17 cellular contexts compared by ENCODE assay signal in genomic region chr6:168129292-168130167, GRCh38. TPM values are rescaled to one million over a fixed set of nuclear protein-coding genes. Genes with fewer than 3 reads are reported as not detected.
"Had no signal": no experiment of that assay in that cellular context is flagged by ENCODE, and none has a peak within 500 bp of the region (broad histone marks: within the 10 kb centered on the region; RNA-seq: fewer than 3 reads in every experiment).

No MANE protein-coding gene starts in this region.

- H3K27me3 ChIP-seq: adrenal gland, cardiac muscle cell had no signal

- H3K4me3 Mint-ChIP-seq: activated naive CD4-positive, alpha-beta T cell treated with anti-CD3 and anti-CD28 coated beads, Interleukin-2, amount 50 U/mL, for 24 hours; activated T-cell treated with anti-CD3 and anti-CD28 coated beads, Interleukin-2, amount 50 U/mL, for 24 hours; mesothelial cell of epicardium had no signal

- H3K4me1 Mint-ChIP-seq: activated naive CD4-positive, alpha-beta T cell treated with anti-CD3 and anti-CD28 coated beads, Interleukin-2, amount 50 U/mL, for 24 hours had no signal

- H3K9me3 Mint-ChIP-seq: activated naive CD4-positive, alpha-beta T cell treated with anti-CD3 and anti-CD28 coated beads, Interleukin-2, amount 50 U/mL, for 24 hours; activated T-cell treated with anti-CD3 and anti-CD28 coated beads, Interleukin-2, amount 50 U/mL, for 24 hours; mesothelial cell of epicardium had no signal

- H3K27ac Mint-ChIP-seq: activated naive CD4-positive, alpha-beta T cell treated with anti-CD3 and anti-CD28 coated beads, Interleukin-2, amount 50 U/mL, for 24 hours; activated T-cell treated with anti-CD3 and anti-CD28 coated beads, Interleukin-2, amount 50 U/mL, for 24 hours; mesothelial cell of epicardium had no signal

- H3K36me3 Mint-ChIP-seq: activated naive CD4-positive, alpha-beta T cell treated with anti-CD3 and anti-CD28 coated beads, Interleukin-2, amount 50 U/mL, for 24 hours; mesothelial cell of epicardium had no signal

- H3K9me3 ChIP-seq: adrenal gland, neutrophil, psoas muscle, thoracic aorta had no signal

- DNase-seq: activated CD4-positive, alpha-beta T cell treated with anti-CD3 and anti-CD28 coated beads, Interleukin-2, amount 50 U/mL, for 1 hour; activated effector memory CD4-positive, alpha-beta T cell treated with Interleukin-2 at 50 U/mL for 16 hours; activated T-cell treated with anti-CD3 and anti-CD28 coated beads, Interleukin-2, amount 50 U/mL, for 24 hours; left ventricle myocardium superior; stimulated activated CD4-positive, alpha-beta T cell treated with anti-CD3 and anti-CD28 coated beads, Interleukin-1b, Interleukin-23, amount 100 ng/mL, for 48 hours had no signal

- H3K27ac ChIP-seq: adrenal gland, cardiac muscle cell, neutrophil, psoas muscle, SK-N-MC, thoracic aorta had no signal

- H3K4me3 ChIP-seq: adrenal gland, cardiac muscle cell, psoas muscle, SK-N-MC, thoracic aorta had no signal

- H3K4me1 ChIP-seq: adrenal gland had no signal

- ATAC-seq: psoas muscle, sciatic nerve had no signal

- H3K36me3 ChIP-seq: adrenal gland, cardiac muscle cell, neutrophil, thoracic aorta had no signal

- FAIRE-seq: keratinocyte had no signal

RNA-seq across cellular contexts. Expression of gene FRMD1, which starts 50.5 kb away (rescaled TPM):
- total RNA-seq: esophagus mucosa, mesothelial cell of epicardium, myocyte, thoracic aorta had no signal
- polyA plus RNA-seq: cardiac muscle cell, keratinocyte had no signal
